Comparison of ENCODE assay signal across 8 cellular contexts in genomic region chr11:73787051-73787642, GRCh38. TPM values are rescaled to one million over a fixed set of nuclear protein-coding genes. Genes with fewer than 3 reads are reported as not detected.
DNase-seq lines count a peak whose midpoint lies in the region; ATAC-seq and TF ChIP-seq lines count a peak whose summit lies in the region.

No MANE protein-coding gene starts in this region.

- peaks cover 0 to 12% (median 1%) of the 10 kb centered on the region in 4 donors for H3K4me1 ChIP-seq in Peyer's patch
- no peaks in the 10 kb centered on the region for H3K4me1 ChIP-seq in ovary (ENCODE audit: insufficient read depth)

- H3K9me3 Mint-ChIP-seq in Calu3 (ENCODE audit: low read depth, unreplicated experiment) (no peaks in the 10 kb centered on the region), endothelial cell (ENCODE audit: unreplicated experiment) (no peaks in the 10 kb centered on the region)

- no peak for TF ChIP-seq EP300 in ovary (IDR thresholded peaks at IDR 0.05)

- H3K27me3 ChIP-seq in Peyer's patch: no peaks in the 10 kb centered on the region
- H3K27me3 ChIP-seq in ovary: no peaks in the 10 kb centered on the region

- H3K4me1 Mint-ChIP-seq in Calu3 (ENCODE audit: low read depth, unreplicated experiment) (peaks cover 23% of the 10 kb centered on the region), endothelial cell (ENCODE audit: unreplicated experiment) (peaks cover 6% of the 10 kb centered on the region)

- H3K4me3 ChIP-seq in Peyer's patch: peak overlapping the region; percentile 74 to 78 (median 75)
- peak overlapping the region; percentile 91 for H3K4me3 ChIP-seq in ovary

- CTCF ChIA-PET in Calu3 (lab: Charles Lee): interaction anchor here (1.4 kb wide), 1 partner anchor 8 kb away, joined by 5 read pairs; no protein-coding TSS in a partner anchor

- H3K9me3 ChIP-seq in Peyer's patch: no peaks in the 10 kb centered on the region
- no peaks in the 10 kb centered on the region for H3K9me3 ChIP-seq in ovary

- H3K27ac ChIP-seq in Peyer's patch: peak overlapping the region; percentile 76 to 93 (median 89)
- H3K27ac ChIP-seq in ovary: peak overlapping the region; percentile 42 to 54

- BruUV-seq in Calu3 (replicated peaks; lab: Mats Ljungman, UMichigan): no TSS peak

- DNase-seq in Calu3 (peak; percentile 1), Peyer's patch (no peak), endothelial cell (ENCODE audit: low spot score) (no peak), ovary (peak in 1 of 5 donors; percentile 31), left lobe of liver (ENCODE audit: low spot score) (no peak), GM10266 (ENCODE audit: extremely low spot score) (no peak)

- H3K36me3 ChIP-seq in Peyer's patch (peaks cover 0 to 4% (median 0%) of the 10 kb centered on the region in 3 donors), ovary (no peaks in the 10 kb centered on the region)

- TF ChIP-seq POLR2A in Peyer's patch (IDR thresholded peaks at IDR 0.05): no peak
- no peak for TF ChIP-seq POLR2A in ovary (IDR thresholded peaks at IDR 0.05)

- peaks cover 27% of the 10 kb centered on the region for H3K36me3 Mint-ChIP-seq in Calu3 (ENCODE audit: insufficient read depth, unreplicated experiment)
- H3K36me3 Mint-ChIP-seq in endothelial cell (ENCODE audit: low read depth, unreplicated experiment): peaks cover 5% of the 10 kb centered on the region

- H3K27me3 Mint-ChIP-seq in Calu3 (ENCODE audit: unreplicated experiment) (no peaks in the 10 kb centered on the region), endothelial cell (ENCODE audit: unreplicated experiment) (peaks cover 7% of the 10 kb centered on the region)

- TF ChIP-seq CTCF in Calu3 (IDR thresholded peaks at IDR 0.05; ENCODE audit: unreplicated experiment): no peak
- no peak for TF ChIP-seq CTCF in Peyer's patch (IDR thresholded peaks at IDR 0.05)
- TF ChIP-seq CTCF in endothelial cell (IDR thresholded peaks at IDR 0.05; ENCODE audit: unreplicated experiment): no peak
- no peak for TF ChIP-seq CTCF in ovary (IDR thresholded peaks at IDR 0.05)
- TF ChIP-seq CTCF in GM10266 (IDR thresholded peaks at IDR 0.05; ENCODE audit: control insufficient read depth, insufficient read depth, low read depth, missing control alignments): no peak

- no peak for ATAC-seq in HG02885 (IDR thresholded peaks at IDR 0.05; ENCODE audit: poor library complexity, unreplicated experiment)
- no peak for ATAC-seq in left lobe of liver
- ATAC-seq in HG02642 (IDR thresholded peaks at IDR 0.05; ENCODE audit: poor library complexity, unreplicated experiment): no peak

- H3K27ac Mint-ChIP-seq in Calu3 (ENCODE audit: unreplicated experiment): peak overlapping the region; percentile 55
- H3K27ac Mint-ChIP-seq in endothelial cell (ENCODE audit: unreplicated experiment): peak overlapping the region; percentile 93

- peak overlapping the region; percentile 80 for H3K4me3 Mint-ChIP-seq in Calu3 (ENCODE audit: low read depth, unreplicated experiment)
- peak overlapping the region; percentile 98 for H3K4me3 Mint-ChIP-seq in endothelial cell (ENCODE audit: unreplicated experiment)

- intact Hi-C loops in Calu3 (cut with micrococcal nuclease; ENCODE audit: unreplicated experiment): no loop called here
- intact Hi-C loops in ovary (cut with DNase I): no loop called here

- 30 to 48% (median 40%) methylated on average over 17 of the region's 17 CpGs for WGBS in ovary, 3 donors

RNA-seq across cellular contexts. Expression of gene MRPL48, which starts 0.5 kb away (rescaled TPM):
- total RNA-seq in Calu3 (2022) (37.5 and 44.5 TPM in 2 replicates), Peyer's patch (10 to 100 TPM; 26.8 to 50.3 (median 33.3) TPM), endothelial cell (ENCODE audit: unreplicated experiment) (21.7 TPM), ovary (10 to 100 TPM; 18.7 to 32.9 (median 26.3) TPM), left lobe of liver (14.9 TPM)
- polyA plus RNA-seq in ovary: 10 to 100 TPM; 30.4 to 33.4 TPM

RNA-seq across cellular contexts. Expression of gene RAB6A, which starts 26.3 kb away (rescaled TPM):
- total RNA-seq in Calu3 (2022) (92.3 and 99.5 TPM in 2 replicates), Peyer's patch (100 to 1,000 TPM in 3 of 4 donors, 10 to 100 TPM in 1; 76.7 to 198 (median 182) TPM), endothelial cell (ENCODE audit: unreplicated experiment) (125 TPM), ovary (100 to 1,000 TPM in 5 of 7 donors, 10 to 100 TPM in 2; 96.5 to 128 (median 102) TPM), left lobe of liver (57.2 TPM)
- 100 to 1,000 TPM in 1 of 2 donors, 10 to 100 TPM in 1; 55.9 to 127 TPM for polyA plus RNA-seq in ovary
